In the genomic region with DNA sequence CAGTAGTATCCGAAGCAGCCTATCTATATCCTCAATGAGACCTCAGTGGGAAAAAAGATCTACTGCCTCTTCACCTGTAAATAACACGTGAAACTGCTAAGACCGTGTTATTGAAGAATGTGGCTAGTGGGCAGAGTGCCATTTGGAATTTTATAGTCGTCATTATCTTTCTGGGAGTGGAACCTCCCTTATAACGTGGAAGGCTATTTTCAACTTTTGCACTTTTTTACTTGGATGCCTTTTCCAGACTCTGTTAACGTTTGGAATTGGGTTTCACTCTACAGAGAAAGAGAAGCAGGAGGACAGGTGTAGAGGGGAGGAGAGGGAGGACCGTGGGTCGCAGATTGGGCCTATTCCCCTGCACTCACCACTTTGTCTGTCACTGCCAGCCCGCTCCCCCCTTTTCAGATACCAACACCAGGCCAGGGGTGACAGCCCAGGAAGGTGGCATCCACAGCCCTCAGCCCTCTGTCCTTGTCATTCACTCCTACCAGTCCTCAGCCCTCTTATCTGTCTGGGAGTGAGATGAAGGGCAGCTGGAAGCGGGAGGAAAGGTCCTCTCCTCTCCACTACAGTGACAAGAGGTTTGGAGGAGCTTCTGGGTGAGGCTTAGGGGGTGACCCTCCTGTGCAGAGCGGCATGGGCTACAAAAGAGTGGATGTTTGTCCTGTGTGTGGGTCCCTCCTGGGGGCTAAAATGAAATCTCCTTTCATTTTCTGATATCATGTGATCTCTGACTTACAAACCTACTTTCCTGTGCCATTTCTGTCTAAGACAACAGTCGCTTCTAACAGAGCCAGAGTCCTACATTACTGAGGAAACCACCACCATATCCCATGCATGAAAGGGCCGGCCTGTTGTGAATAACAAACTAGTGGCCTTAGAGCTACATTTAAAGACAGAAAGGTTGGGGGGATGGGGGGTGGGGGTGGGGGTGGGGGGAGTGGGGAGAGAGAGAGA, we compare ENCODE assay signal across 9 cellular contexts. TPM values are rescaled to one million over a fixed set of nuclear protein-coding genes. Genes with fewer than 3 reads are reported as not detected.
DNase-seq lines count a peak whose midpoint lies in the region; ATAC-seq, FAIRE-seq and TF ChIP-seq lines count a peak whose summit lies in the region.
"Had no signal": no experiment of that assay in that cellular context is flagged by ENCODE, and none has a peak within 500 bp of the region (broad histone marks: within the 10 kb centered on the region; RNA-seq: fewer than 3 reads in every experiment).

No MANE protein-coding gene starts in this region.

- H3K4me3 Mint-ChIP-seq in CD14-positive monocyte (peak overlapping the region; percentile 39 to 62), T-helper 17 cell (peak overlapping the region; percentile 82)

- no peaks in the 10 kb centered on the region for H3K27me3 ChIP-seq in lower lobe of right lung (ENCODE audit: low read depth)

- H3K36me3 Mint-ChIP-seq in CD14-positive monocyte (peaks cover 0 to 10% of the 10 kb centered on the region in 2 donors), T-helper 17 cell (ENCODE audit: low read depth) (peaks cover 4% of the 10 kb centered on the region)

- DNase-seq in CD14-positive monocyte (ENCODE audit: low spot score), result no peak
- DNase-seq in GM19239 (ENCODE audit: insufficient read length, low spot score), result no peak
- no peak for DNase-seq in T-helper 17 cell
- DNase-seq in lower lobe of right lung, result no peak
- no peak for DNase-seq in D341Med (ENCODE audit: low spot score)
- no peak for DNase-seq in urothelium cell line (ENCODE audit: low spot score)
- no peak for DNase-seq in NCI-H2081 (lab: John Stamatoyannopoulos, UW)
- DNase-seq in activated CD4-positive, CD25-positive, alpha-beta regulatory T cell (lab: John Stamatoyannopoulos, UW), result no peak

- H3K27ac ChIP-seq in lower lobe of right lung, result peak overlapping the region; percentile 15

- H3K9me3 ChIP-seq in T-helper 17 cell (ENCODE audit: control insufficient read depth, low read length, poor library complexity, severe bottlenecking) (no peaks in the 10 kb centered on the region), lower lobe of right lung (no peaks in the 10 kb centered on the region)

- FAIRE-seq in GM19239 (lab: Jason Lieb, UNC), result peak; percentile 94
- FAIRE-seq in urothelium cell line (lab: Jason Lieb, UNC), result no peak
- FAIRE-seq: bronchial epithelial cell had no signal

- intact Hi-C loops in CD14-positive monocyte (cut with micrococcal nuclease), result no loop called here
- intact Hi-C loops in lower lobe of right lung (cut with DNase I), result no loop called here

- peak overlapping the region; percentile 4 for H3K4me3 ChIP-seq in lower lobe of right lung

- no peaks in the 10 kb centered on the region for H3K9me3 Mint-ChIP-seq in CD14-positive monocyte

- no peaks in the 10 kb centered on the region for H3K27me3 Mint-ChIP-seq in CD14-positive monocyte (ENCODE audit: low read depth in 3 of 3)
- no peaks in the 10 kb centered on the region for H3K27me3 Mint-ChIP-seq in T-helper 17 cell

- peaks cover 27% of the 10 kb centered on the region for H3K4me1 ChIP-seq in lower lobe of right lung

- H3K27ac Mint-ChIP-seq in CD14-positive monocyte, result peak overlapping the region in 2 of 7 donors; percentile 11 to 57
- peak overlapping the region; percentile 87 for H3K27ac Mint-ChIP-seq in T-helper 17 cell

- no peaks in the 10 kb centered on the region for H3K36me3 ChIP-seq in lower lobe of right lung

- TF ChIP-seq CTCF in CD14-positive monocyte (IDR thresholded peaks at IDR 0.05) (no peak), lower lobe of right lung (IDR thresholded peaks at IDR 0.05) (no peak)

- H3K4me1 Mint-ChIP-seq in CD14-positive monocyte (peaks cover 42% of the 10 kb centered on the region), T-helper 17 cell (peaks cover 25% of the 10 kb centered on the region)

- ATAC-seq in T-helper 17 cell (no peak), lower lobe of right lung (peak in 1 of 2 donors; percentile 13)

RNA-seq across cellular contexts. Expression of a gene that starts 23.9 kb away (rescaled TPM):
- 1 to 10 TPM; 2.5 to 2.8 TPM for polyA plus RNA-seq in CD14-positive monocyte
- total RNA-seq in T-helper 17 cell (10 to 100 TPM; 13.6 to 22.5 TPM), lower lobe of right lung (12.6 TPM)

RNA-seq across cellular contexts. Expression of a gene that starts 43.1 kb away (rescaled TPM):
- 1 to 10 TPM; 4.4 to 4.5 TPM for polyA plus RNA-seq in CD14-positive monocyte
- total RNA-seq in T-helper 17 cell (1 to 10 TPM; 1.7 to 8.0 TPM), lower lobe of right lung (9.7 TPM)
